In genomic region chr15:65516997-65517865, GRCh38 we compare ENCODE assay signal across 8 cellular contexts. TPM values are rescaled to one million over a fixed set of nuclear protein-coding genes. Genes with fewer than 3 reads are reported as not detected.
DNase-seq lines count a peak whose midpoint lies in the region; ATAC-seq and TF ChIP-seq lines count a peak whose summit lies in the region.

TSS of gene DPP8 (minus strand) at chr15:65517689. CDS start at chr15:65512553, 5,136 bp downstream.

- peak within 1 kb of the TSS; percentile 74 for H2BK120ac ChIP-seq in trophoblast cell (ENCODE audit: insufficient read depth, low read length, poor library complexity)

- H3K9me3 ChIP-seq in cardiac muscle cell (ENCODE audit: low read depth), result no peaks in the 10 kb centered on the region
- H3K9me3 ChIP-seq in trophoblast cell (ENCODE audit: insufficient read depth, low read depth, low read length), result peaks cover 2% of the 10 kb centered on the region

- peak within 1 kb of the TSS; percentile 93 for H3K9ac ChIP-seq in trophoblast cell (ENCODE audit: low read length)

- H3K36me3 ChIP-seq in cardiac muscle cell (peaks cover 4% of the 10 kb centered on the region), trophoblast cell (ENCODE audit: control insufficient read depth in 1 of 2, insufficient read depth in 2 of 2, low read length in 2 of 2) (peaks cover 0 to 9% of the 10 kb centered on the region in 2 experiments)

- peaks cover 42% of the 10 kb centered on the region for H3K4me1 Mint-ChIP-seq in activated naive CD8-positive, alpha-beta T cell treated with anti-CD3 and anti-CD28 coated beads, Interleukin-2, amount 50 U/mL, for 24 hours
- peaks cover 14% of the 10 kb centered on the region for H3K4me1 Mint-ChIP-seq in type B pancreatic cell (ENCODE audit: unreplicated experiment)

- TF ChIP-seq CTCF in GM12865 (IDR thresholded peaks at IDR 0.05; ENCODE audit: insufficient read depth, low read depth, low read length, missing control alignments) (peak; percentile 98), cardiac muscle cell (IDR thresholded peaks at IDR 0.05; ENCODE audit: low read depth, low read length) (peak; percentile 96), type B pancreatic cell (conservative IDR thresholded peaks at IDR 0.05) (peak; percentile 96)

- H3K14ac ChIP-seq in trophoblast cell (ENCODE audit: low read length), result peak within 1 kb of the TSS; percentile 41

- peak within 1 kb of the TSS; percentile 90 for H3K4me2 ChIP-seq in trophoblast cell (ENCODE audit: low read length)

- no CpG with 5 or more reads among the region's 75 CpGs for WGBS in trophoblast cell (ENCODE audit: extremely low coverage, insufficient coverage, insufficient read length)

- H3K27ac Mint-ChIP-seq in activated naive CD8-positive, alpha-beta T cell treated with anti-CD3 and anti-CD28 coated beads, Interleukin-2, amount 50 U/mL, for 24 hours, result peak within 1 kb of the TSS; percentile 94
- H3K27ac Mint-ChIP-seq in type B pancreatic cell, result peak within 1 kb of the TSS; percentile 87

- H4K91ac ChIP-seq in trophoblast cell (ENCODE audit: low read depth, low read length), result peak within 1 kb of the TSS; percentile 88

- peak within 1 kb of the TSS; percentile 88 for H3K18ac ChIP-seq in trophoblast cell (ENCODE audit: low read length)

- H3K79me2 ChIP-seq in trophoblast cell (ENCODE audit: control insufficient read depth, insufficient read depth, low read length, poor library complexity), result peaks cover 8% of the 10 kb centered on the region

- H2AFZ ChIP-seq in trophoblast cell (ENCODE audit: insufficient read depth, low read length, poor library complexity), result peak within 1 kb of the TSS; percentile 97

- H3K27me3 ChIP-seq in cardiac muscle cell, result no peaks in the 10 kb centered on the region
- H3K27me3 ChIP-seq in trophoblast cell (ENCODE audit: insufficient read depth, low read length), result no peaks in the 10 kb centered on the region

- H3K79me1 ChIP-seq in trophoblast cell (ENCODE audit: low read length), result peaks cover 5% of the 10 kb centered on the region

- no peaks in the 10 kb centered on the region for H3K9me3 Mint-ChIP-seq in activated naive CD8-positive, alpha-beta T cell treated with anti-CD3 and anti-CD28 coated beads, Interleukin-2, amount 50 U/mL, for 24 hours
- H3K9me3 Mint-ChIP-seq in type B pancreatic cell, result no peaks in the 10 kb centered on the region

- H2AK5ac ChIP-seq in trophoblast cell (ENCODE audit: low read length), result peak within 1 kb of the TSS; percentile 81

- peaks cover 10% of the 10 kb centered on the region for H3K4me1 ChIP-seq in cardiac muscle cell (ENCODE audit: low read depth)
- peaks cover 0 to 4% of the 10 kb centered on the region in 2 experiments for H3K4me1 ChIP-seq in trophoblast cell (ENCODE audit: control insufficient read depth in 1 of 2, insufficient read depth in 2 of 2, low read length in 2 of 2)

- no peak within 1 kb of the TSS for H3K23ac ChIP-seq in trophoblast cell (ENCODE audit: low read length)

- H3K4me3 Mint-ChIP-seq in activated naive CD8-positive, alpha-beta T cell treated with anti-CD3 and anti-CD28 coated beads, Interleukin-2, amount 50 U/mL, for 24 hours, result peak within 1 kb of the TSS; percentile 97
- H3K4me3 Mint-ChIP-seq in type B pancreatic cell, result peak within 1 kb of the TSS; percentile 92

- peak within 1 kb of the TSS; percentile 97 for H4K8ac ChIP-seq in trophoblast cell (ENCODE audit: low read depth, low read length)

- H4K12ac ChIP-seq in trophoblast cell (ENCODE audit: low read depth, low read length), result peak within 1 kb of the TSS; percentile 72

- H3K27ac ChIP-seq in cardiac muscle cell (peak within 1 kb of the TSS; percentile 95), trophoblast cell (ENCODE audit: low read depth, low read length) (peak within 1 kb of the TSS; percentile 70)

- H3K4me3 ChIP-seq in GM12865 (ENCODE audit: low read depth, low read length) (peak within 1 kb of the TSS; percentile 84), cardiac muscle cell (peak within 1 kb of the TSS; percentile 95), trophoblast cell (ENCODE audit: low read depth, low read length) (peak within 1 kb of the TSS; percentile 99)

- DNase-seq in GM12865 (ENCODE audit: low read depth), result peak; percentile 98
- DNase-seq in NCI-H128 (lab: John Stamatoyannopoulos, UW; ENCODE audit: unreplicated experiment), result peak; percentile 61
- DNase-seq in SW 1271 (lab: John Stamatoyannopoulos, UW), result peak; percentile 90 to 93
- DNase-seq in activated naive CD8-positive, alpha-beta T cell treated with anti-CD3 and anti-CD28 coated beads, Interleukin-2, amount 50 U/mL, for 24 hours, result peak; percentile 96
- DNase-seq in cardiac muscle cell (ENCODE audit: low read depth in 1 of 2, low spot score in 1 of 2), result peak; percentile 96
- peak; percentile 89 to 96 for DNase-seq in trophoblast cell
- DNase-seq in type B pancreatic cell (ENCODE audit: extremely low spot score, unreplicated experiment), result peak; percentile 93

- H3K36me3 Mint-ChIP-seq in activated naive CD8-positive, alpha-beta T cell treated with anti-CD3 and anti-CD28 coated beads, Interleukin-2, amount 50 U/mL, for 24 hours (ENCODE audit: low read depth), result peaks cover 19% of the 10 kb centered on the region
- H3K36me3 Mint-ChIP-seq in type B pancreatic cell, result no peaks in the 10 kb centered on the region

- H2BK12ac ChIP-seq in trophoblast cell (ENCODE audit: low read length), result no peak within 1 kb of the TSS

- H2BK5ac ChIP-seq in trophoblast cell (ENCODE audit: low read depth, low read length, poor library complexity), result peak within 1 kb of the TSS; percentile 44

- peak; percentile 91 for ATAC-seq in HG02678 (IDR thresholded peaks at IDR 0.05; ENCODE audit: unreplicated experiment)
- peak; percentile 98 for ATAC-seq in activated naive CD8-positive, alpha-beta T cell treated with anti-CD3 and anti-CD28 coated beads, Interleukin-2, amount 50 U/mL, for 24 hours

- H3K27me3 Mint-ChIP-seq in activated naive CD8-positive, alpha-beta T cell treated with anti-CD3 and anti-CD28 coated beads, Interleukin-2, amount 50 U/mL, for 24 hours, result no peaks in the 10 kb centered on the region
- H3K27me3 Mint-ChIP-seq in type B pancreatic cell, result no peaks in the 10 kb centered on the region

- peak within 1 kb of the TSS; percentile 88 for H3K4ac ChIP-seq in trophoblast cell (ENCODE audit: low read depth, low read length)

RNA-seq across cellular contexts. Expression of gene DPP8, which starts in this region (rescaled TPM):
- total RNA-seq in cardiac muscle cell (21.4 and 25.3 TPM in 2 replicates), type B pancreatic cell (ENCODE audit: low replicate concordance) (25.0 and 27.4 TPM in 2 replicates)
- 23.2 and 29.9 TPM in 2 replicates for polyA plus RNA-seq in cardiac muscle cell
- polyA plus RNA-seq in trophoblast cell (2013), result 16.9 and 17.2 TPM in 2 replicates

Comparison
In these comparisons a context has a peak if more than half of its experiments do, and no peak if none do; other contexts are left out.
1. Peak in every context shown above with its lines: DNase-seq, ATAC-seq, H3K4me3 ChIP-seq and H3K27ac ChIP-seq.